Comparison of ENCODE assay signal across 17 cellular contexts in genomic region chr15:75168374-75168773, GRCh38.
"Had no signal": no experiment of that assay in that cellular context is flagged by ENCODE, and none has a peak within 500 bp of the region (broad histone marks: within the 10 kb centered on the region; RNA-seq: fewer than 3 reads in every experiment).

No MANE protein-coding gene starts in this region.

- DNase-seq: activated CD4-positive, alpha-beta T cell treated with anti-CD3 and anti-CD28 coated beads, Interleukin-2, amount 10 ng/mL, durations not matched to agents 7 days and 5 days; activated CD4-positive, CD25-positive, alpha-beta regulatory T cell; activated CD8-positive, alpha-beta memory T cell treated with anti-CD3 and anti-CD28 coated beads, Interleukin-2, amount 50 U/mL, for 4 hours; activated gamma-delta T cell treated with Interleukin-2 at 50 U/mL for 16 hours; activated naive CD8-positive, alpha-beta T cell treated with anti-CD3 and anti-CD28 coated beads for 36 hours; Kasumi-1; NCI-H1048; NCI-H146; NCI-H187 treated with DMSO at 0.1 percent for 48 hours; NCI-H2081 treated with DMSO at 0.1 percent for 48 hours; NCI-H446; NCI-H524; SHP77 treated with DMSO at 0.1 percent for 48 hours; T-helper 17 cell had no signal

- ATAC-seq: activated CD8-positive, alpha-beta T cell treated with anti-CD3 and anti-CD28 coated beads for 36 hours; PC-3; T-helper 17 cell had no signal

- H3K27ac ChIP-seq: VCaP had no signal
